In the genomic region with DNA sequence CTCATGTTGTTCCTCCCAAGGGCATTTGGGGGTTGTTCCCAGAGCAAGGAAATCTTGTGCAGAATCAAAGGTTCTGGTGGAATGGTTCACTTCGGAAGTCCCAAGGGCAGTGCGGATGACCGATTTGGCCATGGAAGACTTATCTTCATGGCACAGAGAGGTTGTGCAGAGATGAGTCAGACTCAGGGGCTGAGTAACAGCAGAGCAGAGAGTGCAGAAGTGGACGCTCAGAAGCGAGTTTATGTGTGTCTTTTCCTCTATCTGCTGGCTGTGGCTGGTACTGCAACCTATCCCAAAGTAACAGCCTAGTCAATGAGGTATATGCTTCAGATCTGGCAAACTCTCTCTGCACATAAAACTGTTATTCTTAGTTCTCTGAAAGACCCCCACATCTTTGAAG, we compare ENCODE assay signal across 8 cellular contexts.
A peak's percentile ranks its signal among the peaks of the same experiment; 100 is the strongest.
DNase-seq lines count a peak whose midpoint lies in the region; ATAC-seq, FAIRE-seq and TF ChIP-seq lines count a peak whose summit lies in the region.

No MANE protein-coding gene starts in this region.

- no peak for FAIRE-seq in pancreas (lab: Jason Lieb, UNC)

- no peaks in the 10 kb centered on the region for H3F3A ChIP-seq in PC-9 (ENCODE audit: insufficient read depth, low read depth)

- H2AFZ ChIP-seq in PC-9: no peak overlapping the region

- H3K4me3 ChIP-seq in PC-9: no peak overlapping the region
- H3K4me3 ChIP-seq in pancreas: no peak overlapping the region

- DNase-seq in Caki2 (ENCODE audit: low read depth) (peak; percentile 44), PC-9 (peak in 1 of 2 experiments; percentile 12), fibroblast of gingiva (ENCODE audit: low read depth) (peak; percentile 75), pancreas (peak in 1 of 6 donors; percentile 41), ureter (ENCODE audit: low spot score) (no peak)
- no peak for DNase-seq in activated CD4-positive, alpha-beta T cell treated with anti-CD3 and anti-CD28 coated beads, Interleukin-2, amount 50 U/mL, for 1 hour

- WGBS in pancreas, 2 donors: 38 to 57% methylated on average over 5 of the region's 5 CpGs

- H3K27me3 ChIP-seq in PC-9 (ENCODE audit: insufficient read depth, low read depth): peaks cover 12% of the 10 kb centered on the region; the same call in 1 of the 2 replicates
- H3K27me3 ChIP-seq in pancreas: no peaks in the 10 kb centered on the region

- H3K9me3 ChIP-seq in PC-9 (ENCODE audit: insufficient read depth, low read depth): no peaks in the 10 kb centered on the region
- H3K9me3 ChIP-seq in pancreas: no peaks in the 10 kb centered on the region

- POLR2A ChIA-PET in PC-9 (lab: Charles Lee; ENCODE audit: unreplicated experiment): no interaction called here

- ATAC-seq in GM19351 (IDR thresholded peaks at IDR 0.05; ENCODE audit: unreplicated experiment): peak; percentile 92
- peak; percentile 91 for ATAC-seq in HG03159 (IDR thresholded peaks at IDR 0.05; ENCODE audit: unreplicated experiment)
- ATAC-seq in pancreas: peak; percentile 56 to 92 (median 90)

- TF ChIP-seq CTCF in PC-9 (conservative IDR thresholded peaks at IDR 0.05): peak; percentile 50
- TF ChIP-seq CTCF in pancreas (IDR thresholded peaks at IDR 0.05): peak; percentile 5 to 49 (median 36)

- no peak overlapping the region for H3K4me2 ChIP-seq in PC-9

- H3K36me3 ChIP-seq in PC-9 (ENCODE audit: low read depth): no peaks in the 10 kb centered on the region
- no peaks in the 10 kb centered on the region for H3K36me3 ChIP-seq in pancreas

- in situ Hi-C loops in Caki2 (cut with HindIII; ENCODE audit: low pct_unique_long_range_greater_than_20kb, low sequenced_read_pairs): no loop called here

- no peaks in the 10 kb centered on the region for H4K20me1 ChIP-seq in PC-9 (ENCODE audit: insufficient read depth)

- H3K4me1 ChIP-seq in PC-9 (replicated peaks; ENCODE audit: insufficient read depth) (no peaks in the 10 kb centered on the region), pancreas (no peaks in the 10 kb centered on the region)

- 0 out of 2 replicates have a peak, but pooled peaks cover 4% of the 10 kb centered on the region for H3K9me2 ChIP-seq in PC-9 (ENCODE audit: insufficient read depth)

- no peak overlapping the region for H3K27ac ChIP-seq in PC-9
- H3K27ac ChIP-seq in pancreas: no peak overlapping the region

- CTCF ChIA-PET in PC-9 (lab: Charles Lee): no interaction called here

- H3K79me2 ChIP-seq in PC-9 (ENCODE audit: low read depth): no peaks in the 10 kb centered on the region

- BruUV-seq in PC-9 (replicated peaks; lab: Mats Ljungman, UMichigan): no TSS peak

- intact Hi-C loops in PC-9 (cut with micrococcal nuclease; ENCODE audit: unreplicated experiment): loop anchor here (10.0 kb wide), 1 partner anchor 183 kb away; no protein-coding TSS in a partner anchor
- intact Hi-C loops in pancreas (cut with DNase I): no loop called here

Comparison
In these comparisons a context has a peak if more than half of its experiments do, and no peak if none do; other contexts are left out.
1. DNase-seq: peak in Caki2 (single experiment) and fibroblast of gingiva (single experiment); none in activated CD4-positive, alpha-beta T cell treated with anti-CD3 and anti-CD28 coated beads, Interleukin-2, amount 50 U/mL, for 1 hour (single experiment) and ureter (single experiment).
2. Peak in every context shown above with its lines, with median percentiles within 50 percentile points of each other: ATAC-seq.